ENCODE assay signal across 13 cellular contexts in genomic region chr4:1718095-1718850, GRCh38. TPM values are rescaled to one million over a fixed set of nuclear protein-coding genes. Genes with fewer than 3 reads are reported as not detected.
DNase-seq lines count a peak whose midpoint lies in the region; ATAC-seq and TF ChIP-seq lines count a peak whose summit lies in the region.
"Had no signal": no experiment of that assay in that cellular context is flagged by ENCODE, and none has a peak within 500 bp of the region (broad histone marks: within the 10 kb centered on the region; RNA-seq: fewer than 3 reads in every experiment).

No MANE protein-coding gene starts in this region.

- POLR2A ChIA-PET in OCI-LY7 (lab: Charles Lee) = interaction anchor here (4.2 kb wide), 1 partner anchor 9 kb away, joined by 16 read pairs; no protein-coding TSS in a partner anchor

- H3K36me3 ChIP-seq in OCI-LY7 (ENCODE audit: insufficient read depth, low read length) (peaks cover 71% of the 10 kb centered on the region), esophagus muscularis mucosa (peaks cover 20 to 35% (median 27%) of the 10 kb centered on the region in 4 donors), spleen (peaks cover 0 to 39% (median 17%) of the 10 kb centered on the region in 6 donors)

- TF ChIP-seq EP300 in esophagus muscularis mucosa (IDR thresholded peaks at IDR 0.05) = no peak

- ATAC-seq in activated CD8-positive, alpha-beta memory T cell treated with anti-CD3 and anti-CD28 coated beads, Interleukin-2, amount 10 ng/mL, durations not matched to agents 7 days and 5 days = no peak
- no peak for ATAC-seq in HG02642 (IDR thresholded peaks at IDR 0.05; ENCODE audit: poor library complexity, unreplicated experiment)

- peaks cover 40% of the 10 kb centered on the region for H3K36me3 Mint-ChIP-seq in activated CD8-positive, alpha-beta memory T cell treated with anti-CD3 and anti-CD28 coated beads, Interleukin-2, amount 10 ng/mL, durations not matched to agents 7 days and 5 days

- peaks cover 72% of the 10 kb centered on the region for H3K4me1 ChIP-seq in OCI-LY7 (ENCODE audit: insufficient read depth, low read length, poor library complexity, severe bottlenecking)
- peaks cover 45 to 84% (median 72%) of the 10 kb centered on the region in 4 donors for H3K4me1 ChIP-seq in esophagus muscularis mucosa
- peaks cover 49 to 93% (median 89%) of the 10 kb centered on the region in 6 donors for H3K4me1 ChIP-seq in spleen

- H3K9me3 Mint-ChIP-seq in activated CD8-positive, alpha-beta memory T cell treated with anti-CD3 and anti-CD28 coated beads, Interleukin-2, amount 10 ng/mL, durations not matched to agents 7 days and 5 days (ENCODE audit: low read depth) = no peaks in the 10 kb centered on the region

- no peak overlapping the region for H2AFZ ChIP-seq in OCI-LY7 (ENCODE audit: low read length)

- BruUV-seq in OCI-LY7 (replicated peaks; lab: Mats Ljungman, UMichigan) = TSS peak; percentile 40

- H3K4me3 ChIP-seq in OCI-LY7 (ENCODE audit: low read depth, low read length, poor library complexity, severe bottlenecking) (peak overlapping the region; percentile 76), esophagus muscularis mucosa (no peak overlapping the region), spleen (no peak overlapping the region)

- H3K4me1 Mint-ChIP-seq in activated CD8-positive, alpha-beta memory T cell treated with anti-CD3 and anti-CD28 coated beads, Interleukin-2, amount 10 ng/mL, durations not matched to agents 7 days and 5 days = peaks cover 48% of the 10 kb centered on the region

- peaks cover 18% of the 10 kb centered on the region; the same call in 1 of the 2 replicates for H4K20me1 ChIP-seq in OCI-LY7 (ENCODE audit: insufficient read depth, low read length)

- H3K9me3 ChIP-seq in OCI-LY7 (ENCODE audit: low read length) = no peaks in the 10 kb centered on the region
- no peaks in the 10 kb centered on the region for H3K9me3 ChIP-seq in esophagus muscularis mucosa
- H3K9me3 ChIP-seq in spleen = no peaks in the 10 kb centered on the region
- H3K9me3 ChIP-seq: transverse colon had no signal

- no peaks in the 10 kb centered on the region for H3K9me2 ChIP-seq in OCI-LY7 (ENCODE audit: insufficient read depth, low read length)

- peak overlapping the region; percentile 91 for H3K4me2 ChIP-seq in OCI-LY7 (ENCODE audit: low read length)

- H3K27ac ChIP-seq in OCI-LY7 (ENCODE audit: low read depth, low read length, poor library complexity, severe bottlenecking) (peak overlapping the region; percentile 85), esophagus muscularis mucosa (replicated peaks in 1 of 4) (peak overlapping the region in 3 of 4 donors; percentile 4 to 98 (median 43)), spleen (peak overlapping the region; percentile 9 to 100 (median 82))
- H3K27ac ChIP-seq: KMS-11 had no signal

- no peaks in the 10 kb centered on the region for H3K27me3 Mint-ChIP-seq in activated CD8-positive, alpha-beta memory T cell treated with anti-CD3 and anti-CD28 coated beads, Interleukin-2, amount 10 ng/mL, durations not matched to agents 7 days and 5 days

- CTCF ChIA-PET in activated CD8-positive, alpha-beta memory T cell treated with anti-CD3 and anti-CD28 coated beads, Interleukin-2, amount 10 ng/mL, durations not matched to agents 7 days and 5 days (lab: Charles Lee) = interaction anchor here (1.6 to 15.1 kb wide), 2 partner anchors 15 to 22 kb away, joined by 3 to 278 read pairs; no protein-coding TSS in a partner anchor
- CTCF ChIA-PET in OCI-LY7 (lab: Charles Lee; ENCODE audit: unreplicated experiment) = interaction anchor here (0.9 to 1.5 kb wide), 2 partner anchors 25 to 27 kb away, joined by 3 to 5 read pairs; no protein-coding TSS in a partner anchor

- peaks cover 62% of the 10 kb centered on the region for H3K79me2 ChIP-seq in OCI-LY7 (ENCODE audit: insufficient read depth, low read depth, low read length)

- WGBS in esophagus muscularis mucosa = 72% methylated on average over 11 of the region's 31 CpGs
- 57 to 86% (median 73%) methylated on average over 26 to 31 of the region's 31 CpGs for WGBS in spleen, 5 donors

- no peak for TF ChIP-seq POLR2A in esophagus muscularis mucosa (IDR thresholded peaks at IDR 0.05; ENCODE audit: low read depth)
- TF ChIP-seq POLR2A in spleen (IDR thresholded peaks at IDR 0.05) = no peak

- DNase-seq in activated CD8-positive, alpha-beta memory T cell treated with anti-CD3 and anti-CD28 coated beads, Interleukin-2, amount 10 ng/mL, durations not matched to agents 7 days and 5 days = no peak
- no peak for DNase-seq in activated CD8-positive, alpha-beta memory T cell treated with anti-CD3 and anti-CD28 coated beads, Interleukin-2, amount 50 U/mL, for 4 hours
- DNase-seq in OCI-LY7 (ENCODE audit: low spot score) = peak; percentile 80
- DNase-seq in esophagus muscularis mucosa (ENCODE audit: extremely low spot score) = no peak
- peak; percentile 85 for DNase-seq in spleen
- DNase-seq in amygdala (lab: John Stamatoyannopoulos, UW) = no peak
- DNase-seq in stimulated activated CD4-positive, alpha-beta T cell treated with anti-CD3 and anti-CD28 coated beads, Interleukin-12 subunit alpha, Interleukin-12 subunit beta, amount 100 ng/mL, for 4 hours = no peak
- DNase-seq: activated gamma-delta T cell treated with Interleukin-2 at 50 U/mL for 16 hours, NCI-H524 treated with DMSO at 0.1 percent for 48 hours, T1000, transverse colon had no signal

- H3K27me3 ChIP-seq in esophagus muscularis mucosa (no peaks in the 10 kb centered on the region), spleen (replicated peaks in 1 of 7) (no peaks in the 10 kb centered on the region)
- H3K27me3 ChIP-seq: transverse colon had no signal

- TF ChIP-seq CTCF in OCI-LY7 (conservative IDR thresholded peaks at IDR 0.05; ENCODE audit: low read length) (no peak), esophagus muscularis mucosa (IDR thresholded peaks at IDR 0.05) (no peak), spleen (IDR thresholded peaks at IDR 0.05 in 8 of 11, conservative IDR thresholded peaks at IDR 0.05 in 3 of 11) (no peak)

- peak overlapping the region; percentile 42 for H3K27ac Mint-ChIP-seq in activated CD8-positive, alpha-beta memory T cell treated with anti-CD3 and anti-CD28 coated beads, Interleukin-2, amount 10 ng/mL, durations not matched to agents 7 days and 5 days

- intact Hi-C loops in OCI-LY7 (cut with micrococcal nuclease; ENCODE audit: unreplicated experiment) = loop anchor here (2.0 to 10.0 kb wide), 3 partner anchors 499 to 1043 kb away; partner anchors contain the start of genes ATP5ME, MYL5 and RNF4
- intact Hi-C loops in esophagus muscularis mucosa (cut with DNase I) = no loop called here
- intact Hi-C loops in spleen (cut with DNase I; ENCODE audit: low total_unique reads) = no loop called here

- H3K4me3 Mint-ChIP-seq in activated CD8-positive, alpha-beta memory T cell treated with anti-CD3 and anti-CD28 coated beads, Interleukin-2, amount 10 ng/mL, durations not matched to agents 7 days and 5 days = no peak overlapping the region

RNA-seq across cellular contexts. Expression of gene TMEM129, which starts 2.9 kb away (rescaled TPM):
- total RNA-seq in activated CD8-positive, alpha-beta memory T cell treated with anti-CD3 and anti-CD28 coated beads, Interleukin-2, amount 10 ng/mL, durations not matched to agents 7 days and 5 days = 10 to 100 TPM; 22.5 to 24.7 TPM
- 35.1 and 44.0 TPM in 2 replicates for total RNA-seq in OCI-LY7 (2014; rRNA removed; shearing (Covaris generic))
- 34.2 and 39.2 TPM in 2 replicates for total RNA-seq in OCI-LY7 (2022)
- 100 to 1,000 TPM in 1 of 4 donors, 10 to 100 TPM in 3; 59.3 to 101 (median 72.6) TPM for total RNA-seq in esophagus muscularis mucosa
- total RNA-seq in spleen = 10 to 100 TPM; 24.2 to 51.0 (median 34.7) TPM
- 10 to 100 TPM; 17.2 to 32.7 (median 21.9) TPM for polyA plus RNA-seq in spleen

RNA-seq across cellular contexts. Expression of gene TACC3, which starts 3.0 kb away (rescaled TPM):
- 100 to 1,000 TPM; 246 to 315 TPM for total RNA-seq in activated CD8-positive, alpha-beta memory T cell treated with anti-CD3 and anti-CD28 coated beads, Interleukin-2, amount 10 ng/mL, durations not matched to agents 7 days and 5 days
- total RNA-seq in OCI-LY7 (2014; rRNA removed; shearing (Covaris generic)) = 100 and 130 TPM in 2 replicates
- total RNA-seq in OCI-LY7 (2022) (257 and 272 TPM in 2 replicates), esophagus muscularis mucosa (1 to 10 TPM; 2.5 to 8.8 (median 5.8) TPM), spleen (10 to 100 TPM; 33.3 to 84.4 (median 56.5) TPM)
- 10 to 100 TPM; 49.7 to 56.6 (median 50.3) TPM for polyA plus RNA-seq in spleen

RNA-seq across cellular contexts. Expression of gene SLBP, which starts 6.2 kb away (rescaled TPM):
- total RNA-seq in activated CD8-positive, alpha-beta memory T cell treated with anti-CD3 and anti-CD28 coated beads, Interleukin-2, amount 10 ng/mL, durations not matched to agents 7 days and 5 days = 100 to 1,000 TPM; 133 to 137 TPM
- 191 and 196 TPM in 2 replicates for total RNA-seq in OCI-LY7 (2014; rRNA removed; shearing (Covaris generic))
- total RNA-seq in OCI-LY7 (2022) (159 and 161 TPM in 2 replicates), esophagus muscularis mucosa (10 to 100 TPM; 41.5 to 56.1 (median 45.5) TPM), spleen (10 to 100 TPM; 29.0 to 52.0 (median 34.4) TPM)
- polyA plus RNA-seq in spleen = 10 to 100 TPM; 24.0 to 41.9 (median 35.0) TPM

RNA-seq across cellular contexts. Expression of gene FAM53A, which starts 34.2 kb away (rescaled TPM):
- 1 to 10 TPM in 1 of 2 experiments, under 1 TPM in 1; 0.23 to 1.6 TPM for total RNA-seq in activated CD8-positive, alpha-beta memory T cell treated with anti-CD3 and anti-CD28 coated beads, Interleukin-2, amount 10 ng/mL, durations not matched to agents 7 days and 5 days
- 0.98 and 1.4 TPM in 2 replicates for total RNA-seq in OCI-LY7 (2014; rRNA removed; shearing (Covaris generic))
- 1.5 and 1.8 TPM in 2 replicates for total RNA-seq in OCI-LY7 (2022)
- total RNA-seq in esophagus muscularis mucosa = 10 to 100 TPM in 1 of 4 donors, 1 to 10 TPM in 3; 5.2 to 13.3 (median 8.9) TPM
- total RNA-seq in spleen = 1 to 10 TPM in 6 of 7 donors, under 1 TPM in 1; 0.60 to 4.3 (median 1.9) TPM
- polyA plus RNA-seq in spleen = 1 to 10 TPM; 1.2 to 2.7 (median 2.4) TPM

Comparison
In these comparisons a context has a peak if more than half of its experiments do, and no peak if none do; other contexts are left out.
1. DNase-seq: peak in OCI-LY7 (single experiment) and spleen (single experiment); none in activated CD8-positive, alpha-beta memory T cell treated with anti-CD3 and anti-CD28 coated beads, Interleukin-2, amount 10 ng/mL, durations not matched to agents 7 days and 5 days (single experiment), activated CD8-positive, alpha-beta memory T cell treated with anti-CD3 and anti-CD28 coated beads, Interleukin-2, amount 50 U/mL, for 4 hours (single experiment), esophagus muscularis mucosa (single experiment), amygdala (0 of 56) and stimulated activated CD4-positive, alpha-beta T cell treated with anti-CD3 and anti-CD28 coated beads, Interleukin-12 subunit alpha, Interleukin-12 subunit beta, amount 100 ng/mL, for 4 hours (single experiment).
2. Peak in every context shown above with its lines, with median percentiles within 50 percentile points of each other: H3K27ac ChIP-seq.